ENCODE assay signal across 8 cellular contexts in the genomic region with DNA sequence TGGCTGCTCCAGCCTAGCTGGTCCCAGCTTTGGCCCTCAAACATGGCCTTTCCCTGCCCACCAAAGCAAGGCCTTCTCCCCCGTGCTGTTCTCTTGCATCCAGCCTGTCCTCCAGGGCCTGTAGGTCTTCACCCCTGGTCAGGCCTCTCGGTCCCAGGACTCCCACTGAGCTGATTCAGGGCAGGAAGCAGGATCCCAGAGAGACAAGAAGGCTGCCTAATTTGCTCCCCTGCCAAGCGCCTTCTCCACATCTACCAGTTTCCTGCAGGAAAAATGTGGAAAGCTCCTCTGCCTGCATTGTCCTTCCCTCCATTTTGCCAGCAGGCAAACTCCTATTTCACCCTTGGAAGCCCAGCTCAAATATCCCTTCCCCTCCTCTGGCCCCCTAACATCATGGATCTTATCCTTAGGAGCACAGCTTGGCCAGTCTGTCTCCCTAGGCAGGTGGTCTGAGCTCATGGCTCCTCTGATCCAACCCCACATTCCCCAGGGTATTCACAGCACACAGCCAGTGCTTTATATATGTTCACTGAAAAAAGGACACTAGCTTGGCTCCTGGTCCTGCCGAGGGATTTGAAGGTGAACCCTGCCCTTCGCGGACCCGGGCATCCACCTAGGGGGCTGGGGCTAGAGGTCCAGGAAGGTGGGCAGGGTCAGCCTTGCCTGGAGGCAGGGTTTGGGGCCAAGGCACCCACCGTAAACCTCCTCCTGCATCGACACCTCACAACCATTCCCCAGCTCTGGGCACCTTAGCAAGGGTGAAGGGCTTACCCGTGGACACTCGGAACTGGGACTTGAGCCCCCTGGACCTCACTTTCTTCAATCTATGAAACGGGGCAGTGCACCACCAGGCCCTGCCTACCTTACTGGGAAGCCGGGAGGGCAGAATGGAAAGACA. TPM values are rescaled to one million over a fixed set of nuclear protein-coding genes. Genes with fewer than 3 reads are reported as not detected.
A peak's percentile ranks its signal among the peaks of the same experiment; 100 is the strongest.
DNase-seq lines count a peak whose midpoint lies in the region; ATAC-seq and TF ChIP-seq lines count a peak whose summit lies in the region.

No MANE protein-coding gene starts in this region.

- no peaks in the 10 kb centered on the region for H3K9me3 ChIP-seq in CD4-positive, alpha-beta memory T cell (ENCODE audit: control insufficient read depth in 1 of 2, low read length in 2 of 2)
- H3K9me3 ChIP-seq in MG63 (no peaks in the 10 kb centered on the region), mammary epithelial cell (replicated peaks; ENCODE audit: insufficient read depth, low read length) (no peaks in the 10 kb centered on the region), mesodermal cell (ENCODE audit: control insufficient read depth, low read length) (no peaks in the 10 kb centered on the region)

- peaks cover 43% of the 10 kb centered on the region for H3K4me1 ChIP-seq in CD4-positive, alpha-beta memory T cell (ENCODE audit: insufficient read depth, low read length)
- peaks cover 33% of the 10 kb centered on the region for H3K4me1 ChIP-seq in mammary epithelial cell (ENCODE audit: insufficient read depth, low read length)
- H3K4me1 ChIP-seq in mesodermal cell (ENCODE audit: control insufficient read depth, insufficient read depth, low read length, poor library complexity, severe bottlenecking): peaks cover 23% of the 10 kb centered on the region

- ATAC-seq in GM21529 (IDR thresholded peaks at IDR 0.05; ENCODE audit: unreplicated experiment): no peak
- no peak for ATAC-seq in HG03378 (IDR thresholded peaks at IDR 0.05; ENCODE audit: unreplicated experiment)

- peak overlapping the region; percentile 98 for H3K9ac ChIP-seq in mammary epithelial cell (ENCODE audit: insufficient read depth, low read length)

- peak overlapping the region; percentile 87 to 99 (median 96) for H3K4me3 Mint-ChIP-seq in CD4-positive, alpha-beta memory T cell

- no peaks in the 10 kb centered on the region for H3K27me3 Mint-ChIP-seq in CD4-positive, alpha-beta memory T cell

- TF ChIP-seq CTCF in mammary epithelial cell (conservative IDR thresholded peaks at IDR 0.05 in 1 of 2, IDR thresholded peaks at IDR 0.05 in 1 of 2; ENCODE audit: extremely low read depth in 1 of 2, insufficient read depth in 1 of 2, low read depth in 1 of 2, low read length in 2 of 2): no peak

- peaks cover 27 to 52% (median 36%) of the 10 kb centered on the region in 4 donors for H3K4me1 Mint-ChIP-seq in CD4-positive, alpha-beta memory T cell

- DNase-seq in CD4-positive, alpha-beta memory T cell: no peak
- DNase-seq in MG63 (peak; percentile 52), mammary epithelial cell (peak; percentile 1), COR-L47 (lab: John Stamatoyannopoulos, UW) (no peak), AG20443 (ENCODE audit: low spot score) (no peak)

- H3K36me3 ChIP-seq in CD4-positive, alpha-beta memory T cell (ENCODE audit: insufficient read depth, low read length): peaks cover 5% of the 10 kb centered on the region
- H3K36me3 ChIP-seq in MG63 (peaks cover 58% of the 10 kb centered on the region), mammary epithelial cell (ENCODE audit: insufficient read depth, low read length) (peaks cover 5% of the 10 kb centered on the region), mesodermal cell (ENCODE audit: control insufficient read depth, insufficient read depth, low read length) (peaks cover 64% of the 10 kb centered on the region)

- POLR2A ChIA-PET in CD4-positive, alpha-beta memory T cell (lab: Charles Lee; ENCODE audit: partially characterized antibody): interaction anchor here (0.7 to 1.9 kb wide), 6 partner anchors 13 to 467 kb away, joined by 3 to 7 read pairs (median 5); partner anchors contain the start of genes GAS2L1 and XBP1

- CTCF ChIA-PET in CD4-positive, alpha-beta memory T cell (lab: Charles Lee; ENCODE audit: partially characterized antibody): interaction anchor here (0.6 to 1.4 kb wide), 3 partner anchors 21 to 439 kb away, joined by 3 to 5 read pairs (median 5); no protein-coding TSS in a partner anchor
- CTCF ChIA-PET in mammary epithelial cell (lab: Charles Lee; ENCODE audit: low non-redundant PET): no interaction called here

- intact Hi-C loops in CD4-positive, alpha-beta memory T cell (cut with micrococcal nuclease): loop anchor here (5.0 kb wide), 1 partner anchor 335 kb away; the partner anchor contains the start of gene NF2
- intact Hi-C loops in mammary epithelial cell (cut with micrococcal nuclease): loop anchor here (5.0 kb wide), 1 partner anchor 465 kb away; the partner anchor contains the start of gene XBP1

- H3K36me3 Mint-ChIP-seq in CD4-positive, alpha-beta memory T cell: peaks cover 14 to 35% of the 10 kb centered on the region in 2 donors

- peak overlapping the region; percentile 95 for H3K4me2 ChIP-seq in mammary epithelial cell (ENCODE audit: insufficient read depth, low read depth, low read length)

- H3K27ac Mint-ChIP-seq in CD4-positive, alpha-beta memory T cell: peak overlapping the region; percentile 29 to 98 (median 77)

- peak overlapping the region; percentile 78 to 79 for H3K4me3 ChIP-seq in CD4-positive, alpha-beta memory T cell (ENCODE audit: low read length in 2 of 2)
- H3K4me3 ChIP-seq in MG63: peak overlapping the region; percentile 88
- H3K4me3 ChIP-seq in mammary epithelial cell (replicated peaks in 1 of 3; ENCODE audit: insufficient read depth in 1 of 3, low read depth in 2 of 3, low read length in 3 of 3): peak overlapping the region; percentile 66 to 91 (median 75)
- H3K4me3 ChIP-seq in mesodermal cell (ENCODE audit: extremely low read depth, insufficient read depth, low read length, poor library complexity, severe bottlenecking): peak overlapping the region; percentile 95

- peaks cover 67% of the 10 kb centered on the region for H3K79me2 ChIP-seq in mammary epithelial cell (ENCODE audit: insufficient read depth, low read length)

- H3K27me3 ChIP-seq in CD4-positive, alpha-beta memory T cell (ENCODE audit: insufficient read depth, low read length): no peaks in the 10 kb centered on the region
- H3K27me3 ChIP-seq in MG63: no peaks in the 10 kb centered on the region
- no peaks in the 10 kb centered on the region for H3K27me3 ChIP-seq in mammary epithelial cell (ENCODE audit: insufficient read depth, low read length)

- H3K9me3 Mint-ChIP-seq in CD4-positive, alpha-beta memory T cell: peaks cover 0 to 3% (median 0%) of the 10 kb centered on the region in 8 donors

- in situ Hi-C loops in mammary epithelial cell (cut with MboI; ENCODE audit: low sequenced_read_pairs in 2 of 2): no loop called here

- BruUV-seq in mammary epithelial cell (replicated peaks; lab: Mats Ljungman, UMichigan): no TSS peak

- WGBS in mammary epithelial cell (ENCODE audit: low coverage, missing lambda C conversion rate): 22% methylated on average over 12 of the region's 13 CpGs
- 20 to 22% methylated on average over 8 to 11 of the region's 13 CpGs for WGBS in mesodermal cell (ENCODE audit: insufficient coverage in 2 of 2), 2 experiments

- dilution Hi-C loops in mammary epithelial cell (cut with HindIII; ENCODE audit: low sequenced_read_pairs): no loop called here

- peaks cover 18% of the 10 kb centered on the region for H4K20me1 ChIP-seq in mammary epithelial cell (ENCODE audit: insufficient read depth, low read length)

- H3K27ac ChIP-seq in CD4-positive, alpha-beta memory T cell (ENCODE audit: low read depth, low read length): peak overlapping the region; percentile 99
- H3K27ac ChIP-seq in mammary epithelial cell (ENCODE audit: insufficient read depth, low read depth, low read length) (peak overlapping the region; percentile 98), mesodermal cell (ENCODE audit: low read depth, low read length, severe bottlenecking) (peak overlapping the region; percentile 100)

- H2AFZ ChIP-seq in mammary epithelial cell (ENCODE audit: low read depth, low read length): peak overlapping the region; percentile 93

RNA-seq across cellular contexts. Expression of gene RHBDD3, which starts 1.0 kb away (rescaled TPM):
- total RNA-seq in CD4-positive, alpha-beta memory T cell: 10 to 100 TPM; 14.2 to 16.1 TPM
- 1 to 10 TPM; 7.8 to 8.0 TPM for polyA plus RNA-seq in CD4-positive, alpha-beta memory T cell
- 18.3 and 46.7 TPM in 2 replicates for total RNA-seq in MG63 (2014; rRNA removed; shearing (Covaris generic); ENCODE audit: low replicate concordance)
- 10 to 100 TPM; 18.0 to 25.7 TPM for total RNA-seq in mammary epithelial cell
- polyA plus RNA-seq in mammary epithelial cell: 14.1 TPM
- polyA minus RNA-seq in mammary epithelial cell: 5.2 TPM
- 27.5 TPM for polyA plus RNA-seq in mesodermal cell (2013, experiment 1 of 2)
- polyA plus RNA-seq in mesodermal cell (2013, experiment 2 of 2): 25.1 TPM

RNA-seq across cellular contexts. Expression of gene EWSR1, which starts 1.3 kb away (rescaled TPM):
- total RNA-seq in CD4-positive, alpha-beta memory T cell: 100 to 1,000 TPM; 247 to 250 TPM
- polyA plus RNA-seq in CD4-positive, alpha-beta memory T cell: 100 to 1,000 TPM; 192 to 210 TPM
- 149 and 159 TPM in 2 replicates for total RNA-seq in MG63 (2014; rRNA removed; shearing (Covaris generic); ENCODE audit: low replicate concordance)
- 100 to 1,000 TPM; 164 to 307 TPM for total RNA-seq in mammary epithelial cell
- polyA plus RNA-seq in mammary epithelial cell: 307 TPM
- polyA minus RNA-seq in mammary epithelial cell: 305 TPM
- polyA plus RNA-seq in mesodermal cell (2013, experiment 1 of 2): 272 TPM
- 258 TPM for polyA plus RNA-seq in mesodermal cell (2013, experiment 2 of 2)

RNA-seq across cellular contexts. Expression of gene GAS2L1, which starts 39.6 kb away (rescaled TPM):
- 1 to 10 TPM in 1 of 2 experiments, under 1 TPM in 1; 0.47 to 1.2 TPM for total RNA-seq in CD4-positive, alpha-beta memory T cell
- under 1 TPM; 0.81 to 0.88 TPM for polyA plus RNA-seq in CD4-positive, alpha-beta memory T cell
- total RNA-seq in MG63 (2014; rRNA removed; shearing (Covaris generic); ENCODE audit: low replicate concordance): 15.5 and 15.9 TPM in 2 replicates
- total RNA-seq in mammary epithelial cell: 10 to 100 TPM; 15.8 to 29.7 TPM
- polyA plus RNA-seq in mammary epithelial cell: 27.6 TPM
- 7.9 TPM for polyA minus RNA-seq in mammary epithelial cell
- polyA plus RNA-seq in mesodermal cell (2013, experiment 1 of 2): 22.2 TPM
- polyA plus RNA-seq in mesodermal cell (2013, experiment 2 of 2): 17.6 TPM

RNA-seq across cellular contexts. Expression of gene RASL10A, which starts 48.7 kb away (rescaled TPM):
- total RNA-seq in CD4-positive, alpha-beta memory T cell: under 1 TPM; 0.36 to 0.79 TPM
- not detected for polyA plus RNA-seq in CD4-positive, alpha-beta memory T cell
- not detected in 2 replicates for total RNA-seq in MG63 (2014; rRNA removed; shearing (Covaris generic); ENCODE audit: low replicate concordance)
- under 1 TPM in 1 of 2 donors, not detected in 1; 0.66 TPM for total RNA-seq in mammary epithelial cell
- not detected for polyA plus RNA-seq in mammary epithelial cell
- polyA minus RNA-seq in mammary epithelial cell: not detected
- 10.8 TPM for polyA plus RNA-seq in mesodermal cell (2013, experiment 1 of 2)
- 5.8 TPM for polyA plus RNA-seq in mesodermal cell (2013, experiment 2 of 2)

Comparison
In these comparisons a context has a peak if more than half of its experiments do, and no peak if none do; other contexts are left out.
1. DNase-seq: peak in MG63 (single experiment) and mammary epithelial cell (single experiment); none in CD4-positive, alpha-beta memory T cell (0 of 5), COR-L47 (single experiment) and AG20443 (single experiment).
2. Peak in every context shown above with its lines, with median percentiles within 50 percentile points of each other: H3K27ac ChIP-seq and H3K4me3 ChIP-seq.